In genomic region chr17:44878627-44879221, GRCh38 we compare ENCODE assay signal across 9 cellular contexts. TPM values are rescaled to one million over a fixed set of nuclear protein-coding genes. Genes with fewer than 3 reads are reported as not detected.
DNase-seq lines count a peak whose midpoint lies in the region; ATAC-seq and TF ChIP-seq lines count a peak whose summit lies in the region.
"Had no signal": no experiment of that assay in that cellular context is flagged by ENCODE, and none has a peak within 500 bp of the region (broad histone marks: within the 10 kb centered on the region; RNA-seq: fewer than 3 reads in every experiment).

No MANE protein-coding gene starts in this region.

- TF ChIP-seq CTCF in HCT116 (IDR thresholded peaks at IDR 0.05 in 2 of 3, conservative IDR thresholded peaks at IDR 0.05 in 1 of 3; ENCODE audit: borderline replicate concordance in 1 of 3, insufficient read depth in 1 of 3, low read depth in 2 of 3, low read length in 2 of 3) (peak; percentile 62 to 78 (median 71); a peak in 5 of 6 replicates), epithelial cell of esophagus (IDR thresholded peaks at IDR 0.05; ENCODE audit: insufficient read depth, low read depth, low read length, missing control alignments) (peak; percentile 65), progenitor cell of endocrine pancreas (IDR thresholded peaks at IDR 0.05; ENCODE audit: unreplicated experiment) (peak; percentile 62)

- H4K20me1 ChIP-seq in HCT116 (ENCODE audit: insufficient read depth): no peaks in the 10 kb centered on the region

- RAD21 ChIA-PET in HCT116 (lab: Charles Lee; ENCODE audit: low non-redundant PET in 1 of 2, low total read pairs in 2 of 2, uncharacterized antibody in 2 of 2, unreplicated experiment in 2 of 2): interaction anchor here (1.0 to 1.8 kb wide), 2 partner anchors 100 to 103 kb away, joined by 3 to 6 read pairs; no protein-coding TSS in a partner anchor

- peaks cover 25% of the 10 kb centered on the region for H3K36me3 Mint-ChIP-seq in progenitor cell of endocrine pancreas (ENCODE audit: insufficient read depth)
- H3K36me3 Mint-ChIP-seq in activated naive CD8-positive, alpha-beta T cell treated with anti-CD3 and anti-CD28 coated beads for 36 hours: peaks cover 34% of the 10 kb centered on the region

- H3K4me1 ChIP-seq in HCT116 (ENCODE audit: control insufficient read depth in 1 of 2, insufficient read depth in 2 of 2, low read length in 2 of 2): no peaks in the 10 kb centered on the region

- no peaks in the 10 kb centered on the region for H3K9me3 ChIP-seq in HCT116 (ENCODE audit: control insufficient read depth in 1 of 2, insufficient read depth in 1 of 2, low read depth in 1 of 2, low read length in 2 of 2)

- peak; percentile 45 for DNase-seq in NCI-H1092 (lab: John Stamatoyannopoulos, UW)
- DNase-seq in NCI-H1092 treated with DMSO at 0.1 percent for 48 hours (lab: John Stamatoyannopoulos, UW): no peak
- DNase-seq in HCT116 (ENCODE audit: low read depth, low spot score): peak; percentile 6
- DNase-seq in SK-MEL-5 (ENCODE audit: low read depth, low spot score): peak; percentile 62
- DNase-seq in epithelial cell of esophagus (ENCODE audit: low read depth): peak; percentile 36
- DNase-seq in progenitor cell of endocrine pancreas (ENCODE audit: low spot score, unreplicated experiment): no peak
- no peak for DNase-seq in activated naive CD8-positive, alpha-beta T cell treated with anti-CD3 and anti-CD28 coated beads for 36 hours

- no TSS peak for BruUV-seq in HCT116 (replicated peaks; lab: Mats Ljungman, UMichigan)

- no peak overlapping the region for H3K4me2 ChIP-seq in HCT116 (ENCODE audit: low read length)

- no peaks in the 10 kb centered on the region for H3K4me1 Mint-ChIP-seq in progenitor cell of endocrine pancreas (ENCODE audit: low read depth)
- peaks cover 2% of the 10 kb centered on the region for H3K4me1 Mint-ChIP-seq in activated naive CD8-positive, alpha-beta T cell treated with anti-CD3 and anti-CD28 coated beads for 36 hours

- H3K9me3 Mint-ChIP-seq in progenitor cell of endocrine pancreas (ENCODE audit: low read depth): no peaks in the 10 kb centered on the region
- H3K9me3 Mint-ChIP-seq in activated naive CD8-positive, alpha-beta T cell treated with anti-CD3 and anti-CD28 coated beads for 36 hours: no peaks in the 10 kb centered on the region
- H3K9me3 Mint-ChIP-seq: CD4-positive, alpha-beta memory T cell had no signal

- no peak overlapping the region for H3K4me3 ChIP-seq in HCT116 (replicated peaks in 1 of 2; ENCODE audit: low read depth in 1 of 2, low read length in 2 of 2)
- H3K4me3 ChIP-seq in epithelial cell of esophagus (ENCODE audit: low read length): no peak overlapping the region

- H3K27ac Mint-ChIP-seq in progenitor cell of endocrine pancreas: no peak overlapping the region
- H3K27ac Mint-ChIP-seq in activated naive CD8-positive, alpha-beta T cell treated with anti-CD3 and anti-CD28 coated beads for 36 hours: no peak overlapping the region

- no peak overlapping the region for H3K27ac ChIP-seq in HCT116 (ENCODE audit: low read depth, low read length)

- H3K36me3 ChIP-seq in HCT116 (ENCODE audit: control insufficient read depth in 1 of 2, insufficient read depth in 2 of 2, low read length in 2 of 2): peaks cover 62 to 69% of the 10 kb centered on the region in 2 experiments

- H2AFZ ChIP-seq in HCT116 (ENCODE audit: low read depth, low read length, poor library complexity, severe bottlenecking): no peak overlapping the region

- no peaks in the 10 kb centered on the region for H3K27me3 Mint-ChIP-seq in progenitor cell of endocrine pancreas
- H3K27me3 Mint-ChIP-seq in activated naive CD8-positive, alpha-beta T cell treated with anti-CD3 and anti-CD28 coated beads for 36 hours: no peaks in the 10 kb centered on the region
- H3K27me3 Mint-ChIP-seq: CD4-positive, alpha-beta memory T cell had no signal

- H3K9me2 ChIP-seq in HCT116 (ENCODE audit: insufficient read depth): no peaks in the 10 kb centered on the region

- no peak overlapping the region for H3K9ac ChIP-seq in HCT116 (ENCODE audit: low read length)

- intact Hi-C loops in HCT116 (cut with micrococcal nuclease): loop anchor here (1.0 kb wide), 2 partner anchors 99 to 103 kb away; no protein-coding TSS in a partner anchor

- H3K27me3 ChIP-seq in HCT116 (ENCODE audit: insufficient read depth, low read length): no peaks in the 10 kb centered on the region

- no peak overlapping the region for H3K4me3 Mint-ChIP-seq in progenitor cell of endocrine pancreas (ENCODE audit: low read depth)
- H3K4me3 Mint-ChIP-seq in activated naive CD8-positive, alpha-beta T cell treated with anti-CD3 and anti-CD28 coated beads for 36 hours: no peak overlapping the region
- H3K4me3 Mint-ChIP-seq: CD4-positive, alpha-beta memory T cell had no signal

- CTCF ChIA-PET in HCT116 (lab: Charles Lee): interaction anchor here (0.5 to 3.0 kb wide), 8 partner anchors 10 to 143 kb away, joined by 3 to 29 read pairs (median 4); no protein-coding TSS in a partner anchor

- TF ChIP-seq POLR2A in HCT116 (IDR thresholded peaks at IDR 0.05; ENCODE audit: borderline replicate concordance, extremely low read depth, insufficient read depth, insufficient read length): no peak

- POLR2A ChIA-PET in HCT116 (lab: Charles Lee): no interaction called here

- peak; percentile 55 for ATAC-seq in HCT116
- no peak for ATAC-seq in HG03432 (IDR thresholded peaks at IDR 0.05; ENCODE audit: unreplicated experiment)

- in situ Hi-C loops in SK-MEL-5 (cut with HindIII; ENCODE audit: low pct_unique_long_range_greater_than_20kb, low sequenced_read_pairs): no loop called here

- TF ChIP-seq RAD21 in HCT116 (IDR thresholded peaks at IDR 0.05; ENCODE audit: low read depth): peak; percentile 66

- H3K79me2 ChIP-seq in HCT116 (ENCODE audit: insufficient read depth, low read length): peaks cover 19% of the 10 kb centered on the region

TF ChIP-seq in HCT116, 20 proteins besides CTCF, POLR2A, EP300 and RAD21:
- no peak for TF ChIP-seq POLR2AphosphoS5 (IDR thresholded peaks at IDR 0.05; ENCODE audit: low read depth, low read length)
- TF ChIP-seq SIN3A (IDR thresholded peaks at IDR 0.05; ENCODE audit: low read depth): no peak
- no peak for TF ChIP-seq SRF (IDR thresholded peaks at IDR 0.05; ENCODE audit: low read depth)
TF ChIP-seq in HCT116: peak in this region for 0.

RNA-seq across cellular contexts. Expression of gene EFTUD2, which starts 20.5 kb away (rescaled TPM):
- 150 TPM for total RNA-seq in HCT116 (2021; ENCODE audit: unreplicated experiment)
- polyA plus RNA-seq in HCT116 (2012): 98.2 and 101 TPM in 2 replicates
- 117 and 118 TPM in 2 replicates for total RNA-seq in SK-MEL-5 (2014; rRNA removed; shearing (Covaris generic))
- polyA plus RNA-seq in SK-MEL-5 (2015; cell fraction: cytosol; rRNA removed): 130 and 161 TPM in 2 replicates
- 122 and 147 TPM in 2 replicates for polyA plus RNA-seq in SK-MEL-5 (2015; cell fraction: nucleus; rRNA removed)
- 127 and 133 TPM in 2 replicates for total RNA-seq in progenitor cell of endocrine pancreas
- 100 to 1,000 TPM; 258 TPM for total RNA-seq in activated naive CD8-positive, alpha-beta T cell treated with anti-CD3 and anti-CD28 coated beads for 36 hours

RNA-seq across cellular contexts. Expression of gene HIGD1B, which starts 31.0 kb away (rescaled TPM):
- not detected for total RNA-seq in HCT116 (2021; ENCODE audit: unreplicated experiment)
- polyA plus RNA-seq in HCT116 (2012): 0.32 and 0.48 TPM in 2 replicates
- not detected in 2 replicates for total RNA-seq in SK-MEL-5 (2014; rRNA removed; shearing (Covaris generic))
- polyA plus RNA-seq in SK-MEL-5 (2015; cell fraction: cytosol; rRNA removed): not detected in 2 replicates
- not detected in 2 replicates for polyA plus RNA-seq in SK-MEL-5 (2015; cell fraction: nucleus; rRNA removed)
- total RNA-seq in progenitor cell of endocrine pancreas: not detected in 2 replicates
- not detected for total RNA-seq in activated naive CD8-positive, alpha-beta T cell treated with anti-CD3 and anti-CD28 coated beads for 36 hours
- total RNA-seq: CD4-positive, alpha-beta memory T cell had no signal
- polyA plus RNA-seq: CD4-positive, alpha-beta memory T cell had no signal

RNA-seq across cellular contexts. Expression of gene GFAP, which starts 36.6 kb away (rescaled TPM):
- total RNA-seq in HCT116 (2021; ENCODE audit: unreplicated experiment) (not detected), progenitor cell of endocrine pancreas (not detected in 2 replicates)
- polyA plus RNA-seq in HCT116 (2012): 0.40 and 0.51 TPM in 2 replicates
- total RNA-seq in SK-MEL-5 (2014; rRNA removed; shearing (Covaris generic)): not detected in 2 replicates
- not detected in 2 replicates for polyA plus RNA-seq in SK-MEL-5 (2015; cell fraction: cytosol; rRNA removed)
- not detected in 2 replicates for polyA plus RNA-seq in SK-MEL-5 (2015; cell fraction: nucleus; rRNA removed)
- total RNA-seq in activated naive CD8-positive, alpha-beta T cell treated with anti-CD3 and anti-CD28 coated beads for 36 hours: not detected
- total RNA-seq: CD4-positive, alpha-beta memory T cell had no signal

RNA-seq across cellular contexts. Expression of gene GJC1, which starts 48.6 kb away (rescaled TPM):
- total RNA-seq in HCT116 (2021; ENCODE audit: unreplicated experiment): 62.4 TPM
- polyA plus RNA-seq in HCT116 (2012): 22.6 and 27.0 TPM in 2 replicates
- total RNA-seq in SK-MEL-5 (2014; rRNA removed; shearing (Covaris generic)): 20.9 and 21.1 TPM in 2 replicates
- polyA plus RNA-seq in SK-MEL-5 (2015; cell fraction: cytosol; rRNA removed): 25.2 and 32.7 TPM in 2 replicates
- polyA plus RNA-seq in SK-MEL-5 (2015; cell fraction: nucleus; rRNA removed): 25.9 and 26.8 TPM in 2 replicates
- 75.2 and 76.5 TPM in 2 replicates for total RNA-seq in progenitor cell of endocrine pancreas
- total RNA-seq in activated naive CD8-positive, alpha-beta T cell treated with anti-CD3 and anti-CD28 coated beads for 36 hours: 1 to 10 TPM; 6.9 to 7.8 TPM
- total RNA-seq: CD4-positive, alpha-beta memory T cell had no signal
- polyA plus RNA-seq: CD4-positive, alpha-beta memory T cell had no signal

Comparison
In these comparisons a context has a peak if more than half of its experiments do, and no peak if none do; other contexts are left out.
1. DNase-seq: peak in NCI-H1092 (single experiment), HCT116 (single experiment), SK-MEL-5 (single experiment) and epithelial cell of esophagus (single experiment); none in NCI-H1092 treated with DMSO at 0.1 percent for 48 hours (single experiment), progenitor cell of endocrine pancreas (single experiment) and activated naive CD8-positive, alpha-beta T cell treated with anti-CD3 and anti-CD28 coated beads for 36 hours (single experiment).
2. Peak in every context shown above with its lines, with median percentiles within 50 percentile points of each other: CTCF ChIP-seq.